17 cellular contexts compared by ENCODE assay signal in genomic region chr2:45191096-45191863, GRCh38.
"Had no signal": no experiment of that assay in that cellular context is flagged by ENCODE, and none has a peak within 500 bp of the region (broad histone marks: within the 10 kb centered on the region; RNA-seq: fewer than 3 reads in every experiment).

No MANE protein-coding gene starts in this region.

- H3K4me3 Mint-ChIP-seq: activated CD4-positive, alpha-beta T cell treated with anti-CD3 and anti-CD28 coated beads for 36 hours; activated CD8-positive, alpha-beta T cell treated with anti-CD3 and anti-CD28 coated beads for 36 hours; naive thymus-derived CD8-positive, alpha-beta T cell; stimulated activated naive CD8-positive, alpha-beta T cell treated with anti-CD3 and anti-CD28 coated beads, Interleukin-15, Interleukin-2, amounts not matched to agents 100 ng/mL and 50 ng/mL, for 24 hours had no signal

- H3K36me3 ChIP-seq: lower lobe of right lung, WERI-Rb-1 had no signal

- H3K4me1 Mint-ChIP-seq: activated CD4-positive, alpha-beta T cell treated with anti-CD3 and anti-CD28 coated beads for 36 hours had no signal

- H3K36me3 Mint-ChIP-seq: naive thymus-derived CD8-positive, alpha-beta T cell had no signal

- ATAC-seq: activated CD4-positive, alpha-beta T cell treated with anti-CD3 and anti-CD28 coated beads for 36 hours; activated CD8-positive, alpha-beta T cell treated with anti-CD3 and anti-CD28 coated beads for 36 hours; naive thymus-derived CD8-positive, alpha-beta T cell had no signal

- DNase-seq: activated CD4-positive, alpha-beta T cell treated with anti-CD3 and anti-CD28 coated beads for 36 hours; activated CD8-positive, alpha-beta memory T cell treated with anti-CD3 and anti-CD28 coated beads, Interleukin-2, amount 50 U/mL, for 48 hours; activated CD8-positive, alpha-beta T cell treated with anti-CD3 and anti-CD28 coated beads for 36 hours; activated naive CD4-positive, alpha-beta T cell; central memory CD4-positive, alpha-beta T cell; cortex of kidney; effector CD8-positive, alpha-beta T cell; hippocampal formation; lower lobe of right lung; naive thymus-derived CD8-positive, alpha-beta T cell; nucleus accumbens; stimulated activated CD4-positive, alpha-beta T cell treated with anti-CD3 and anti-CD28 coated beads, Interleukin-15, amount 100 ng/mL, for 24 hours; stimulated activated CD4-positive, alpha-beta T cell treated with anti-CD3 and anti-CD28 coated beads, Interleukin-4, amount 100 ng/mL, for 24 hours; T1000; WERI-Rb-1 had no signal

- H3K9me3 ChIP-seq: lower lobe of right lung had no signal

- H3K27ac ChIP-seq: lower lobe of right lung, WERI-Rb-1 had no signal

- H3K4me1 ChIP-seq: lower lobe of right lung had no signal

- H3K27ac Mint-ChIP-seq: activated CD4-positive, alpha-beta T cell treated with anti-CD3 and anti-CD28 coated beads for 36 hours; activated CD8-positive, alpha-beta T cell treated with anti-CD3 and anti-CD28 coated beads for 36 hours; naive thymus-derived CD8-positive, alpha-beta T cell; progenitor cell of endocrine pancreas; stimulated activated naive CD8-positive, alpha-beta T cell treated with anti-CD3 and anti-CD28 coated beads, Interleukin-15, Interleukin-2, amounts not matched to agents 100 ng/mL and 50 ng/mL, for 24 hours had no signal

- H3K4me3 ChIP-seq: lower lobe of right lung had no signal
